In genomic region chr19:888615-889385, GRCh38 we compare ENCODE assay signal across 15 cellular contexts. TPM values are rescaled to one million over a fixed set of nuclear protein-coding genes. Genes with fewer than 3 reads are reported as not detected.
DNase-seq lines count a peak whose midpoint lies in the region; ATAC-seq and TF ChIP-seq lines count a peak whose summit lies in the region.
"Had no signal": no experiment of that assay in that cellular context is flagged by ENCODE, and none has a peak within 500 bp of the region (broad histone marks: within the 10 kb centered on the region; RNA-seq: fewer than 3 reads in every experiment).

No MANE protein-coding gene starts in this region.

- CTCF ChIA-PET in OCI-LY7 (lab: Charles Lee; ENCODE audit: unreplicated experiment): no interaction called here

- H3K9me3 Mint-ChIP-seq in activated T-cell treated with anti-CD3 and anti-CD28 coated beads, Interleukin-2, amount 50 U/mL, for 24 hours: no peaks in the 10 kb centered on the region
- no peaks in the 10 kb centered on the region for H3K9me3 Mint-ChIP-seq in neural progenitor cell
- H3K9me3 Mint-ChIP-seq: dendritic cell treated with granulocyte-macrophage colony-stimulating factor and Interleukin-4, amounts not matched to agents 40 ng/mL and 50 ng/mL, for 4 days had no signal

- ATAC-seq in HG03378 (IDR thresholded peaks at IDR 0.05; ENCODE audit: unreplicated experiment): no peak

- H3K4me2 ChIP-seq in OCI-LY7 (ENCODE audit: low read length) (no peak overlapping the region), neural progenitor cell (no peak overlapping the region)

- H3K4me3 Mint-ChIP-seq in activated T-cell treated with anti-CD3 and anti-CD28 coated beads, Interleukin-2, amount 50 U/mL, for 24 hours: no peak overlapping the region
- H3K4me3 Mint-ChIP-seq in neural progenitor cell: peak overlapping the region; percentile 64
- H3K4me3 Mint-ChIP-seq: dendritic cell treated with granulocyte-macrophage colony-stimulating factor and Interleukin-4, amounts not matched to agents 40 ng/mL and 50 ng/mL, for 4 days had no signal

- H3K9ac ChIP-seq in neural progenitor cell: no peak overlapping the region

- POLR2A ChIA-PET in OCI-LY7 (lab: Charles Lee): no interaction called here

- BruUV-seq in OCI-LY7 (replicated peaks; lab: Mats Ljungman, UMichigan): TSS peak; percentile 62

- TF ChIP-seq CTCF in OCI-LY7 (conservative IDR thresholded peaks at IDR 0.05; ENCODE audit: low read length): no peak
- no peak for TF ChIP-seq CTCF in neural progenitor cell (IDR thresholded peaks at IDR 0.05)
- no peak for TF ChIP-seq CTCF in tibial artery (IDR thresholded peaks at IDR 0.05)

- H3K27ac Mint-ChIP-seq in activated T-cell treated with anti-CD3 and anti-CD28 coated beads, Interleukin-2, amount 50 U/mL, for 24 hours: peak overlapping the region; percentile 66
- H3K27ac Mint-ChIP-seq in neural progenitor cell: no peak overlapping the region
- H3K27ac Mint-ChIP-seq: dendritic cell treated with granulocyte-macrophage colony-stimulating factor and Interleukin-4, amounts not matched to agents 40 ng/mL and 50 ng/mL, for 4 days had no signal

- H3K4me3 ChIP-seq in OCI-LY7 (ENCODE audit: low read depth, low read length, poor library complexity, severe bottlenecking) (no peak overlapping the region), neural progenitor cell (no peak overlapping the region), tibial artery (no peak overlapping the region)
- H3K4me3 ChIP-seq: thoracic aorta had no signal

- H3K9me3 ChIP-seq in OCI-LY7 (ENCODE audit: low read length) (no peaks in the 10 kb centered on the region), neural progenitor cell (ENCODE audit: low read depth) (no peaks in the 10 kb centered on the region), tibial artery (no peaks in the 10 kb centered on the region)
- H3K9me3 ChIP-seq: thoracic aorta had no signal

- H3K4me1 ChIP-seq in OCI-LY7 (ENCODE audit: insufficient read depth, low read length, poor library complexity, severe bottlenecking): peaks cover 5% of the 10 kb centered on the region
- H3K4me1 ChIP-seq in neural progenitor cell: no peaks in the 10 kb centered on the region
- H3K4me1 ChIP-seq in tibial artery: peaks cover 0 to 22% (median 8%) of the 10 kb centered on the region in 4 donors

- H3F3A ChIP-seq in neural progenitor cell (ENCODE audit: low read depth): peaks cover 5% of the 10 kb centered on the region

- H2AFZ ChIP-seq in OCI-LY7 (ENCODE audit: low read length): no peak overlapping the region
- H2AFZ ChIP-seq in neural progenitor cell (replicated peaks): no peak overlapping the region

- peaks cover 19% of the 10 kb centered on the region for H3K4me1 Mint-ChIP-seq in activated T-cell treated with anti-CD3 and anti-CD28 coated beads, Interleukin-2, amount 50 U/mL, for 24 hours (ENCODE audit: low read depth)
- H3K4me1 Mint-ChIP-seq in neural progenitor cell: peaks cover 9% of the 10 kb centered on the region

- intact Hi-C loops in OCI-LY7 (cut with micrococcal nuclease; ENCODE audit: unreplicated experiment) (no loop called here), tibial artery (cut with DNase I; ENCODE audit: low total_unique reads) (no loop called here)

- no peaks in the 10 kb centered on the region for H4K20me1 ChIP-seq in OCI-LY7 (ENCODE audit: insufficient read depth, low read length)
- peaks cover 6% of the 10 kb centered on the region for H4K20me1 ChIP-seq in neural progenitor cell (ENCODE audit: low read depth)

- H3K36me3 ChIP-seq in OCI-LY7 (ENCODE audit: insufficient read depth, low read length) (peaks cover 24% of the 10 kb centered on the region), neural progenitor cell (no peaks in the 10 kb centered on the region), tibial artery (peaks cover 28 to 74% (median 61%) of the 10 kb centered on the region in 3 donors)

- no peaks in the 10 kb centered on the region for H3K9me2 ChIP-seq in OCI-LY7 (ENCODE audit: insufficient read depth, low read length)

- H3K79me2 ChIP-seq in OCI-LY7 (ENCODE audit: insufficient read depth, low read depth, low read length) (0 out of 2 replicates have a peak, but pooled peaks cover 5% of the 10 kb centered on the region), neural progenitor cell (ENCODE audit: low read depth) (peaks cover 15% of the 10 kb centered on the region)

- DNase-seq in activated CD4-positive, CD25-positive, alpha-beta regulatory T cell (lab: John Stamatoyannopoulos, UW): peak in 3 of 4 experiments; percentile 36 to 54 (median 45)
- no peak for DNase-seq in activated CD4-positive, CD25-positive, alpha-beta regulatory T cell treated with anti-CD3 and anti-CD28 coated beads, Interleukin-2, amount 50 U/mL, for 72 hours
- DNase-seq in OCI-LY7 (ENCODE audit: low spot score) (no peak), neural progenitor cell (ENCODE audit: low spot score) (no peak), kidney tubule cell (ENCODE audit: low spot score) (no peak), tibial artery (no peak)
- peak; percentile 49 for DNase-seq in activated T-cell treated with anti-CD3 and anti-CD28 coated beads, Interleukin-2, amount 50 U/mL, for 24 hours
- DNase-seq: 8988T, COR-L47, NCI-H345 had no signal

- H3K36me3 Mint-ChIP-seq in activated T-cell treated with anti-CD3 and anti-CD28 coated beads, Interleukin-2, amount 50 U/mL, for 24 hours (ENCODE audit: low read depth): peaks cover 51% of the 10 kb centered on the region
- peaks cover 7% of the 10 kb centered on the region for H3K36me3 Mint-ChIP-seq in neural progenitor cell

- H3K27me3 ChIP-seq in neural progenitor cell (no peaks in the 10 kb centered on the region), tibial artery (no peaks in the 10 kb centered on the region)

- no peaks in the 10 kb centered on the region for H3K27me3 Mint-ChIP-seq in activated T-cell treated with anti-CD3 and anti-CD28 coated beads, Interleukin-2, amount 50 U/mL, for 24 hours
- H3K27me3 Mint-ChIP-seq in neural progenitor cell (ENCODE audit: insufficient read depth, low read depth): peaks cover 16% of the 10 kb centered on the region
- H3K27me3 Mint-ChIP-seq: dendritic cell treated with granulocyte-macrophage colony-stimulating factor and Interleukin-4, amounts not matched to agents 40 ng/mL and 50 ng/mL, for 4 days had no signal

- H3K27ac ChIP-seq in OCI-LY7 (ENCODE audit: low read depth, low read length, poor library complexity, severe bottlenecking): no peak overlapping the region
- H3K27ac ChIP-seq in neural progenitor cell: no peak overlapping the region
- H3K27ac ChIP-seq in tibial artery: no peak overlapping the region
- H3K27ac ChIP-seq: thoracic aorta, VCaP had no signal

RNA-seq across cellular contexts. Expression of gene MED16, which starts 4.2 kb away (rescaled TPM):
- total RNA-seq in OCI-LY7 (2014; rRNA removed; shearing (Covaris generic)): 12.9 and 19.1 TPM in 2 replicates
- total RNA-seq in OCI-LY7 (2022) (54.3 and 61.4 TPM in 2 replicates), neural progenitor cell (ENCODE audit: low replicate concordance) (14.4 and 46.9 TPM in 2 replicates)

RNA-seq across cellular contexts. Expression of gene RNU6-9, which starts 4.5 kb away (rescaled TPM):
- total RNA-seq in OCI-LY7 (2014; rRNA removed; shearing (Covaris generic)): not detected in 2 replicates
- total RNA-seq in OCI-LY7 (2022): not detected in 2 replicates
- not detected in 2 replicates for total RNA-seq in neural progenitor cell (ENCODE audit: low replicate concordance)
- total RNA-seq: mononuclear cell, thoracic aorta had no signal

RNA-seq across cellular contexts. Expression of gene R3HDM4, which starts 24.2 kb away (rescaled TPM):
- total RNA-seq in OCI-LY7 (2014; rRNA removed; shearing (Covaris generic)): 39.5 and 43.5 TPM in 2 replicates
- 64.9 and 75.2 TPM in 2 replicates for total RNA-seq in OCI-LY7 (2022)
- total RNA-seq in neural progenitor cell (ENCODE audit: low replicate concordance): 22.7 and 58.2 TPM in 2 replicates

RNA-seq across cellular contexts. Expression of gene KISS1R, which starts 28.3 kb away (rescaled TPM):
- total RNA-seq in OCI-LY7 (2014; rRNA removed; shearing (Covaris generic)): not detected in 2 replicates
- total RNA-seq in OCI-LY7 (2022) (not detected in 2 replicates), neural progenitor cell (ENCODE audit: low replicate concordance) (0.77 TPM in 1 of 2 replicates, not detected in the other)
- total RNA-seq: thoracic aorta had no signal

RNA-seq across cellular contexts. Expression of gene CFD, which starts 29.3 kb away (rescaled TPM):
- total RNA-seq in OCI-LY7 (2014; rRNA removed; shearing (Covaris generic)): 0.35 TPM in 1 of 2 replicates, not detected in the other
- total RNA-seq in OCI-LY7 (2022) (not detected in 2 replicates), neural progenitor cell (ENCODE audit: low replicate concordance) (0.90 TPM in 1 of 2 replicates, not detected in the other)

Comparison
In these comparisons a context has a peak if more than half of its experiments do, and no peak if none do; other contexts are left out.
1. DNase-seq: peak in activated CD4-positive, CD25-positive, alpha-beta regulatory T cell (3 of 4) and activated T-cell treated with anti-CD3 and anti-CD28 coated beads, Interleukin-2, amount 50 U/mL, for 24 hours (single experiment); none in activated CD4-positive, CD25-positive, alpha-beta regulatory T cell treated with anti-CD3 and anti-CD28 coated beads, Interleukin-2, amount 50 U/mL, for 72 hours (single experiment), OCI-LY7 (single experiment), neural progenitor cell (single experiment), kidney tubule cell (single experiment) and tibial artery (0 of 2).